23 cellular contexts compared by ENCODE assay signal in genomic region chr14:98170580-98170979, GRCh38.
DNase-seq lines count a peak whose midpoint lies in the region; ATAC-seq lines count a peak whose summit lies in the region.
"Had no signal": no experiment of that assay in that cellular context is flagged by ENCODE, and none has a peak within 500 bp of the region (broad histone marks: within the 10 kb centered on the region; RNA-seq: fewer than 3 reads in every experiment).

No MANE protein-coding gene starts in this region.

- no peaks in the 10 kb centered on the region for H3K27me3 Mint-ChIP-seq in stimulated activated naive CD8-positive, alpha-beta T cell treated with anti-CD3 and anti-CD28 coated beads, Interleukin-15, Interleukin-2, amounts not matched to agents 100 ng/mL and 50 ng/mL, for 24 hours
- H3K27me3 Mint-ChIP-seq in activated naive CD8-positive, alpha-beta T cell treated with anti-CD3 and anti-CD28 coated beads, Interleukin-2, amount 10 ng/mL, durations not matched to agents 7 days and 5 days, result no peaks in the 10 kb centered on the region

- H3K27me3 ChIP-seq in thymus (ENCODE audit: control insufficient read depth, insufficient read depth), result no peaks in the 10 kb centered on the region
- H3K27me3 ChIP-seq: brain microvascular endothelial cell, heart left ventricle, Peyer's patch had no signal

- DNase-seq in NCI-H345 (lab: John Stamatoyannopoulos, UW), result peak; percentile 19
- DNase-seq in NCI-H345 treated with DMSO at 0.1 percent for 48 hours (lab: John Stamatoyannopoulos, UW; ENCODE audit: unreplicated experiment), result no peak
- no peak for DNase-seq in stimulated activated naive CD8-positive, alpha-beta T cell treated with anti-CD3 and anti-CD28 coated beads, Interleukin-15, Interleukin-2, amounts not matched to agents 100 U/mL and 50 U/mL, for 24 hours
- DNase-seq in activated naive CD8-positive, alpha-beta T cell treated with anti-CD3 and anti-CD28 coated beads, Interleukin-2, amount 10 ng/mL, durations not matched to agents 7 days and 5 days, result no peak
- DNase-seq in NCI-H446 (lab: John Stamatoyannopoulos, UW), result no peak
- DNase-seq: 8988T; brain microvascular endothelial cell; Caco-2; DMS79; effector CD8-positive, alpha-beta T cell; foreskin fibroblast; heart left ventricle; KBM-7; mammary epithelial cell; NCI-H1436; NCI-H524 treated with DMSO at 0.1 percent for 48 hours; NK-92 treated with Interleukin-12 subunit alpha and Interleukin-12 subunit beta, amount 100 ng/mL, for 24 hours; Peyer's patch; stimulated activated CD4-positive, alpha-beta T cell treated with anti-CD3 and anti-CD28 coated beads, Interleukin-1b, Interleukin-23, amount 100 ng/mL, for 48 hours had no signal

- H3K9me3 ChIP-seq in thymus (ENCODE audit: control insufficient read depth), result no peaks in the 10 kb centered on the region
- H3K9me3 ChIP-seq: Caco-2, Peyer's patch had no signal

- no peak overlapping the region for H3K4me3 ChIP-seq in thymus (ENCODE audit: low read length)
- H3K4me3 ChIP-seq: heart left ventricle, Peyer's patch, skin epidermis had no signal

- H3K4me1 Mint-ChIP-seq in stimulated activated naive CD8-positive, alpha-beta T cell treated with anti-CD3 and anti-CD28 coated beads, Interleukin-15, Interleukin-2, amounts not matched to agents 100 ng/mL and 50 ng/mL, for 24 hours (ENCODE audit: low read depth), result peaks cover 97% of the 10 kb centered on the region
- peaks cover 77% of the 10 kb centered on the region for H3K4me1 Mint-ChIP-seq in activated naive CD8-positive, alpha-beta T cell treated with anti-CD3 and anti-CD28 coated beads, Interleukin-2, amount 10 ng/mL, durations not matched to agents 7 days and 5 days

- 61% methylated on average over 5 of the region's 5 CpGs for WGBS in thymus

- no peak overlapping the region for H3K4me3 Mint-ChIP-seq in stimulated activated naive CD8-positive, alpha-beta T cell treated with anti-CD3 and anti-CD28 coated beads, Interleukin-15, Interleukin-2, amounts not matched to agents 100 ng/mL and 50 ng/mL, for 24 hours
- no peak overlapping the region for H3K4me3 Mint-ChIP-seq in activated naive CD8-positive, alpha-beta T cell treated with anti-CD3 and anti-CD28 coated beads, Interleukin-2, amount 10 ng/mL, durations not matched to agents 7 days and 5 days

- H3K27ac ChIP-seq in thymus (ENCODE audit: low read depth), result peak overlapping the region; percentile 97
- H3K27ac ChIP-seq: brain microvascular endothelial cell had no signal

- POLR2A ChIA-PET in activated naive CD8-positive, alpha-beta T cell treated with anti-CD3 and anti-CD28 coated beads, Interleukin-2, amount 10 ng/mL, durations not matched to agents 7 days and 5 days (lab: Charles Lee), result interaction anchor here (2.3 kb wide), 1 partner anchor 19 kb away, joined by 9 read pairs; no protein-coding TSS in a partner anchor

- peaks cover 10% of the 10 kb centered on the region for H3K36me3 Mint-ChIP-seq in stimulated activated naive CD8-positive, alpha-beta T cell treated with anti-CD3 and anti-CD28 coated beads, Interleukin-15, Interleukin-2, amounts not matched to agents 100 ng/mL and 50 ng/mL, for 24 hours (ENCODE audit: low read depth)
- peaks cover 6% of the 10 kb centered on the region for H3K36me3 Mint-ChIP-seq in activated naive CD8-positive, alpha-beta T cell treated with anti-CD3 and anti-CD28 coated beads, Interleukin-2, amount 10 ng/mL, durations not matched to agents 7 days and 5 days

- no peaks in the 10 kb centered on the region for H3K36me3 ChIP-seq in thymus (ENCODE audit: control insufficient read depth, insufficient read depth)
- H3K36me3 ChIP-seq: brain microvascular endothelial cell, heart left ventricle, Peyer's patch had no signal

- no peaks in the 10 kb centered on the region for H3K9me3 Mint-ChIP-seq in stimulated activated naive CD8-positive, alpha-beta T cell treated with anti-CD3 and anti-CD28 coated beads, Interleukin-15, Interleukin-2, amounts not matched to agents 100 ng/mL and 50 ng/mL, for 24 hours
- no peaks in the 10 kb centered on the region for H3K9me3 Mint-ChIP-seq in activated naive CD8-positive, alpha-beta T cell treated with anti-CD3 and anti-CD28 coated beads, Interleukin-2, amount 10 ng/mL, durations not matched to agents 7 days and 5 days

- H3K27ac Mint-ChIP-seq in stimulated activated naive CD8-positive, alpha-beta T cell treated with anti-CD3 and anti-CD28 coated beads, Interleukin-15, Interleukin-2, amounts not matched to agents 100 ng/mL and 50 ng/mL, for 24 hours, result peak overlapping the region; percentile 99
- peak overlapping the region; percentile 67 for H3K27ac Mint-ChIP-seq in activated naive CD8-positive, alpha-beta T cell treated with anti-CD3 and anti-CD28 coated beads, Interleukin-2, amount 10 ng/mL, durations not matched to agents 7 days and 5 days

- ATAC-seq in stimulated activated naive CD8-positive, alpha-beta T cell treated with anti-CD3 and anti-CD28 coated beads, Interleukin-15, Interleukin-2, amounts not matched to agents 100 U/mL and 50 U/mL, for 24 hours, result no peak
- ATAC-seq in activated naive CD8-positive, alpha-beta T cell treated with anti-CD3 and anti-CD28 coated beads, Interleukin-2, amount 10 ng/mL, durations not matched to agents 7 days and 5 days (ENCODE audit: low read depth), result no peak
- no peak for ATAC-seq in HG03565 (IDR thresholded peaks at IDR 0.05; ENCODE audit: unreplicated experiment)
- ATAC-seq: heart left ventricle had no signal

- H3K4me1 ChIP-seq in thymus (ENCODE audit: control insufficient read depth, insufficient read depth, low read length), result peaks cover 80% of the 10 kb centered on the region
- H3K4me1 ChIP-seq: Caco-2, heart left ventricle, Peyer's patch had no signal
